10 cellular contexts compared by ENCODE assay signal in the genomic region with DNA sequence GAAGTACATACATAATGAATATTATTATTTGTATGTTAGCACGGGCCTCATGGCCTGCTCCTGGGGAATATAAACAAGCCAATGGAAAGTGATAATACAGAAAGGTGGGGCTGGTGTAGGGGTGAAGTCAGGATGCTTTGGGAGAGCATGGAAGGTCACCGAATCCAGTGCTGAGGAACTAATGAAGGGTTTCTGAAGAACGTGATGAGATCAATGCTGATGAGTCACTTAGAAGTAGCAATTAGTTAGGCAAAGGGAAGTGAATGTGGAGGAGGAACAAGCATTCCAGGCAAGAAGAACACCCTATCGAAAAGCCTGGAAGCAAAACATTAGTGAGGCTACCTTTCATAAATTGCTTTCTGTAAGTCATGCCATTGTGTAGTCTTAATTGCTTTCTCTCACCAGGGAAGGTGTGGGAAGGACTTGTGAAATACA. TPM values are rescaled to one million over a fixed set of nuclear protein-coding genes. Genes with fewer than 3 reads are reported as not detected.
DNase-seq lines count a peak whose midpoint lies in the region; ATAC-seq and TF ChIP-seq lines count a peak whose summit lies in the region.
"Had no signal": no experiment of that assay in that cellular context is flagged by ENCODE, and none has a peak within 500 bp of the region (broad histone marks: within the 10 kb centered on the region; RNA-seq: fewer than 3 reads in every experiment).

No MANE protein-coding gene starts in this region.

- H3K9me1 ChIP-seq in IMR-90 (ENCODE audit: insufficient read depth, low read length), result no peaks in the 10 kb centered on the region; the same call in none of the 2 replicates

- ATAC-seq in IMR-90 (ENCODE audit: low read depth) (no peak), GM18867 (IDR thresholded peaks at IDR 0.05; ENCODE audit: unreplicated experiment) (no peak), GM21423 (IDR thresholded peaks at IDR 0.05; ENCODE audit: unreplicated experiment) (no peak)

- H2AK9ac ChIP-seq in IMR-90 (replicated peaks; ENCODE audit: low read depth, low read length, poor library complexity), result no peak overlapping the region

- peak overlapping the region; percentile 48; the same call in 1 of the 2 replicates for H3K18ac ChIP-seq in IMR-90 (ENCODE audit: low read depth, low read length)
- H3K18ac ChIP-seq in mesenchymal stem cell (ENCODE audit: low read depth in 1 of 2, low read length in 2 of 2), result peak overlapping the region in 1 of 2 experiments; percentile 52

- H2AK5ac ChIP-seq in IMR-90 (ENCODE audit: low read depth, low read length) (no peak overlapping the region), mesenchymal stem cell (ENCODE audit: low read length, severe bottlenecking) (no peak overlapping the region)

- H2BK15ac ChIP-seq in IMR-90 (ENCODE audit: low read depth, low read length) (0 out of 3 replicates have a peak overlapping the region, but pooled peaks have one; percentile 8), mesenchymal stem cell (ENCODE audit: low read depth, poor library complexity, severe bottlenecking) (no peak overlapping the region)

- intact Hi-C loops in A673 (cut with micrococcal nuclease; ENCODE audit: unreplicated experiment), result loop anchor here (2.0 kb wide), 2 partner anchors 21 to 27 kb away; no protein-coding TSS in a partner anchor
- intact Hi-C loops in IMR-90 (cut with micrococcal nuclease), result loop anchor here (2.0 kb wide), 1 partner anchor 21 kb away; no protein-coding TSS in a partner anchor

- no peak for TF ChIP-seq RAD21 in IMR-90 (IDR thresholded peaks at IDR 0.05; ENCODE audit: low read length)

- H3K4me3 ChIP-seq in A673 (ENCODE audit: low read depth, low read length, poor library complexity, severe bottlenecking) (peak overlapping the region; percentile 65), IMR-90 (ENCODE audit: insufficient read depth, low read depth, low read length) (peak overlapping the region; percentile 23; the same call in 1 of the 2 replicates), brain microvascular endothelial cell (ENCODE audit: low read depth, low read length) (peak overlapping the region; percentile 68), mesenchymal stem cell (ENCODE audit: insufficient read depth in 1 of 2, low read depth in 1 of 2, low read length in 2 of 2) (peak overlapping the region in 1 of 2 experiments; percentile 88)

- peak overlapping the region; percentile 6 for H3K23ac ChIP-seq in IMR-90 (ENCODE audit: low read depth, low read length)
- H3K23ac ChIP-seq in mesenchymal stem cell (ENCODE audit: low read length in 2 of 2), result peak overlapping the region in 1 of 2 experiments; percentile 52

- H2BK120ac ChIP-seq in IMR-90 (ENCODE audit: low read depth, low read length) (no peak overlapping the region), mesenchymal stem cell (ENCODE audit: low read depth, low read length) (no peak overlapping the region)

- H4K20me1 ChIP-seq in IMR-90 (ENCODE audit: insufficient read depth, low read length), result peaks cover 22% of the 10 kb centered on the region; the same call in 1 of the 2 replicates

- no peak overlapping the region for H4K5ac ChIP-seq in IMR-90 (ENCODE audit: low read depth, low read length)

- peaks cover 53% of the 10 kb centered on the region for H3K4me1 ChIP-seq in A673 (ENCODE audit: insufficient read depth, low read length, poor library complexity, severe bottlenecking)
- peaks cover 7% of the 10 kb centered on the region for H3K4me1 ChIP-seq in IMR-90 (ENCODE audit: control insufficient read depth, insufficient read depth, low read length)
- H3K4me1 ChIP-seq in mesenchymal stem cell (ENCODE audit: control insufficient read depth, insufficient read depth, low read depth, low read length), result peaks cover 5% of the 10 kb centered on the region

- H3K4ac ChIP-seq in IMR-90 (ENCODE audit: low read depth, low read length) (0 out of 2 replicates have a peak overlapping the region, but pooled peaks have one; percentile 30), mesenchymal stem cell (ENCODE audit: low read depth in 1 of 2, low read length in 2 of 2) (peak overlapping the region in 1 of 2 experiments; percentile 41)

- H3K27me3 ChIP-seq in A673 (replicated peaks; ENCODE audit: insufficient read depth, low read depth, low read length, poor library complexity) (no peaks in the 10 kb centered on the region), IMR-90 (ENCODE audit: control insufficient read depth, insufficient read depth, low read length) (no peaks in the 10 kb centered on the region), brain microvascular endothelial cell (replicated peaks) (no peaks in the 10 kb centered on the region), mesenchymal stem cell (ENCODE audit: control insufficient read depth in 1 of 2, insufficient read depth in 1 of 2, low read length in 2 of 2) (no peaks in the 10 kb centered on the region)

- no peak overlapping the region for H4K91ac ChIP-seq in IMR-90 (ENCODE audit: insufficient read depth, low read depth, low read length)
- no peak overlapping the region for H4K91ac ChIP-seq in mesenchymal stem cell (ENCODE audit: low read length)

- BruUV-seq in A673 (replicated peaks; lab: Mats Ljungman, UMichigan), result no TSS peak
- no TSS peak for BruUV-seq in IMR-90 (replicated peaks; lab: Mats Ljungman, UMichigan)

- dilution Hi-C loops in IMR-90 (cut with HindIII; ENCODE audit: low sequenced_read_pairs, unreplicated experiment), result no loop called here

- H2BK12ac ChIP-seq in mesenchymal stem cell (ENCODE audit: low read length in 2 of 2), result peak overlapping the region in 1 of 2 experiments; percentile 42

- H3K4me2 ChIP-seq in IMR-90 (ENCODE audit: low read depth, low read length), result peak overlapping the region; percentile 87
- peak overlapping the region; percentile 53 for H3K4me2 ChIP-seq in mesenchymal stem cell (ENCODE audit: low read length, poor library complexity, severe bottlenecking)

- TF ChIP-seq POLR2A in IMR-90 (IDR thresholded peaks at IDR 0.05; ENCODE audit: low read depth, low read length), result no peak; the same call in 1 of the 2 replicates

- TF ChIP-seq CTCF in A673 (conservative IDR thresholded peaks at IDR 0.05; ENCODE audit: low read depth, low read length) (no peak), IMR-90 (conservative IDR thresholded peaks at IDR 0.05; ENCODE audit: low read depth, low read length) (no peak), brain microvascular endothelial cell (IDR thresholded peaks at IDR 0.05; ENCODE audit: low read depth, low read length, missing control alignments) (no peak)

- H3K14ac ChIP-seq in IMR-90 (replicated peaks; ENCODE audit: low read depth, low read length) (0 out of 2 replicates have a peak overlapping the region, but pooled peaks have one; percentile 54), mesenchymal stem cell (ENCODE audit: low read length in 2 of 2) (no peak overlapping the region)

- DNase-seq in A673 (ENCODE audit: low spot score) (peak; percentile 55), IMR-90 (peak; percentile 28), brain microvascular endothelial cell (no peak), mesenchymal stem cell (peak; percentile 68), NCI-H748 treated with DMSO at 0.1 percent for 48 hours (lab: John Stamatoyannopoulos, UW) (no peak), NCI-H2029 (lab: John Stamatoyannopoulos, UW) (no peak)
- DNase-seq: head of caudate nucleus, NCI-H2107 had no signal

- peak overlapping the region; percentile 31 for H2BK5ac ChIP-seq in IMR-90 (ENCODE audit: low read depth, low read length, poor library complexity, severe bottlenecking)
- H2BK5ac ChIP-seq in mesenchymal stem cell (ENCODE audit: low read depth, low read length, poor library complexity, severe bottlenecking), result no peak overlapping the region

- in situ Hi-C loops in IMR-90 (cut with MboI; ENCODE audit: low sequenced_read_pairs), result no loop called here
- in situ Hi-C loops in brain microvascular endothelial cell (cut with HindIII; ENCODE audit: low pct_ligation_motif_present, low sequenced_read_pairs), result loop anchor here (25.0 kb wide), 1 partner anchor 292 kb away; no protein-coding TSS in a partner anchor

- H3K27ac ChIP-seq in A673 (ENCODE audit: low read depth, low read length, poor library complexity, severe bottlenecking), result peak overlapping the region; percentile 90
- H3K27ac ChIP-seq in IMR-90 (ENCODE audit: insufficient read depth, low read length), result peak overlapping the region; percentile 18; the same call in 1 of the 2 replicates
- H3K27ac ChIP-seq in brain microvascular endothelial cell, result no peak overlapping the region
- peak overlapping the region; percentile 53 for H3K27ac ChIP-seq in mesenchymal stem cell (ENCODE audit: low read length, poor library complexity, severe bottlenecking)

- POLR2A ChIA-PET in A673 (lab: Charles Lee; ENCODE audit: low non-redundant PET), result no interaction called here
- POLR2A ChIA-PET in IMR-90 (lab: Charles Lee; ENCODE audit: unreplicated experiment), result no interaction called here

- 78% methylated on average over 2 of the region's 4 CpGs; no CpG with 5 or more reads in 1 of the 2 experiments for whole genome bisulfite sequencing in IMR-90 (ENCODE audit: extremely low coverage in 2 of 2, insufficient read length in 1 of 2), 2 experiments
- WGBS in mesenchymal stem cell, result 4% methylated on average over 3 of the region's 4 CpGs

- H3K9ac ChIP-seq in IMR-90 (ENCODE audit: low read depth, low read length) (no peak overlapping the region), mesenchymal stem cell (ENCODE audit: low read length) (peak overlapping the region; percentile 97)

- H3K79me1 ChIP-seq in IMR-90 (ENCODE audit: low read depth in 1 of 2, low read length in 2 of 2) (peaks cover 8 to 30% of the 10 kb centered on the region in 2 experiments), mesenchymal stem cell (replicated peaks; ENCODE audit: low read length, poor library complexity, severe bottlenecking) (peaks cover 3% of the 10 kb centered on the region)

- H3K56ac ChIP-seq in IMR-90 (ENCODE audit: extremely low read depth, insufficient read depth, low read length), result no peak overlapping the region

- H3K36me3 ChIP-seq in A673 (ENCODE audit: insufficient read depth, low read length, poor library complexity, severe bottlenecking) (peaks cover 7% of the 10 kb centered on the region), IMR-90 (ENCODE audit: control insufficient read depth, insufficient read depth, low read length) (peaks cover 5% of the 10 kb centered on the region), brain microvascular endothelial cell (replicated peaks) (peaks cover 17% of the 10 kb centered on the region), mesenchymal stem cell (ENCODE audit: control insufficient read depth in 1 of 2, insufficient read depth in 2 of 2, low read depth in 1 of 2, low read length in 2 of 2) (peaks cover 5 to 53% of the 10 kb centered on the region in 2 experiments)

- H2BK20ac ChIP-seq in IMR-90 (ENCODE audit: low read depth, low read length), result no peak overlapping the region

- H3K9me3 ChIP-seq in A673 (ENCODE audit: low read depth, low read length, poor library complexity, severe bottlenecking) (no peaks in the 10 kb centered on the region), IMR-90 (ENCODE audit: control insufficient read depth, insufficient read depth, low read length) (no peaks in the 10 kb centered on the region), mesenchymal stem cell (ENCODE audit: control insufficient read depth, low read length) (no peaks in the 10 kb centered on the region)

- H2AFZ ChIP-seq in IMR-90 (replicated peaks; ENCODE audit: low read length, poor library complexity) (no peak overlapping the region), mesenchymal stem cell (ENCODE audit: low read depth, low read length) (peak overlapping the region; percentile 27)

- H4K8ac ChIP-seq in IMR-90 (ENCODE audit: low read depth in 2 of 2, low read length in 2 of 2) (no peak overlapping the region; a peak in 1 of 4 replicates), mesenchymal stem cell (ENCODE audit: low read length) (no peak overlapping the region)

- CTCF ChIA-PET in A673 (lab: Charles Lee), result no interaction called here
- CTCF ChIA-PET in IMR-90 (lab: Yijun Ruan, JAX), result interaction anchor here (3.1 kb wide), 1 partner anchor 46 kb away, joined by 12 read pairs; no protein-coding TSS in a partner anchor

RNA-seq across cellular contexts. Expression of a gene that starts 2.1 kb away (rescaled TPM):
- total RNA-seq in A673 (2021) (338 and 430 TPM in 2 replicates), IMR-90 (2012; rRNA removed) (583 and 637 TPM in 2 replicates)
- 465 and 520 TPM in 2 replicates for polyA plus RNA-seq in IMR-90 (2012; rRNA removed)
- 66.9 and 122 TPM in 2 replicates for polyA plus RNA-seq in IMR-90 (2012; cell fraction: cytosol; rRNA removed)
- 22.6 and 233 TPM in 2 replicates for polyA plus RNA-seq in IMR-90 (2012; cell fraction: nucleus; rRNA removed; ENCODE audit: low replicate concordance)
- 429 TPM for polyA plus RNA-seq in mesenchymal stem cell (2013, experiment 1 of 2)
- 429 TPM for polyA plus RNA-seq in mesenchymal stem cell (2013, experiment 2 of 2)

Comparison
In these comparisons a context has a peak if more than half of its experiments do, and no peak if none do; other contexts are left out.
1. DNase-seq: peak in A673 (single experiment), IMR-90 (single experiment) and mesenchymal stem cell (single experiment); none in brain microvascular endothelial cell (single experiment), NCI-H748 treated with DMSO at 0.1 percent for 48 hours (single experiment) and NCI-H2029 (single experiment).